Comparison of ENCODE assay signal across 1 cellular context in genomic region chr1:235945775-235946565, GRCh38.
TF ChIP-seq lines count a peak whose summit lies in the region.

No MANE protein-coding gene starts in this region.

TF ChIP-seq in HepG2, 621 proteins besides CTCF, POLR2A, EP300 and RAD21 (continued from another document and continues in another):
- TF ChIP-seq ZNF512B (CRISPR knock-in tag; IDR thresholded peaks at IDR 0.05; ENCODE audit: borderline replicate concordance) (no peak), CREB3 (CRISPR knock-in tag; IDR thresholded peaks at IDR 0.05) (no peak), GFI1 (CRISPR knock-in tag; IDR thresholded peaks at IDR 0.05; ENCODE audit: borderline replicate concordance) (0 out of 2 replicates have a peak, but pooled peaks have one; percentile 23), DMAP1 (CRISPR knock-in tag; IDR thresholded peaks at IDR 0.05) (peak; percentile 51; the same call in 1 of the 2 replicates), ELF3 (CRISPR knock-in tag; IDR thresholded peaks at IDR 0.05) (no peak), ZNF557 (CRISPR knock-in tag; IDR thresholded peaks at IDR 0.05) (no peak), ZNF180 (CRISPR knock-in tag; IDR thresholded peaks at IDR 0.05; ENCODE audit: borderline replicate concordance, low read depth) (no peak), GLI4 (CRISPR knock-in tag; IDR thresholded peaks at IDR 0.05; ENCODE audit: borderline replicate concordance) (no peak), ZNF30 (CRISPR knock-in tag; IDR thresholded peaks at IDR 0.05) (no peak), FOSL1 (CRISPR knock-in tag; IDR thresholded peaks at IDR 0.05; ENCODE audit: borderline replicate concordance) (no peak), ATF7 (IDR thresholded peaks at IDR 0.05) (no peak), ATF7 (CRISPR knock-in tag; IDR thresholded peaks at IDR 0.05) (no peak), MAZ (IDR thresholded peaks at IDR 0.05; ENCODE audit: borderline replicate concordance, low read depth, low read length) (no peak), MAZ (CRISPR knock-in tag; IDR thresholded peaks at IDR 0.05; ENCODE audit: low read depth) (no peak), ZFP91 (CRISPR knock-in tag; IDR thresholded peaks at IDR 0.05; ENCODE audit: borderline replicate concordance) (no peak), CENPT (CRISPR knock-in tag; IDR thresholded peaks at IDR 0.05; ENCODE audit: low read depth) (no peak), MED8 (CRISPR knock-in tag; IDR thresholded peaks at IDR 0.05; ENCODE audit: insufficient replicate concordance) (no peak), HNRNPK (IDR thresholded peaks at IDR 0.05; ENCODE audit: low read depth, low read length, poor library complexity, severe bottlenecking) (no peak), ZBTB43 (CRISPR knock-in tag; conservative IDR thresholded peaks at IDR 0.05) (no peak), LBX2 (CRISPR knock-in tag; IDR thresholded peaks at IDR 0.05; ENCODE audit: borderline replicate concordance) (no peak), CEBPG (CRISPR knock-in tag; IDR thresholded peaks at IDR 0.05) (peak; percentile 41; the same call in 1 of the 2 replicates), REPIN1 (CRISPR knock-in tag; IDR thresholded peaks at IDR 0.05; ENCODE audit: borderline replicate concordance, low read depth) (no peak), ZSCAN21 (CRISPR knock-in tag; IDR thresholded peaks at IDR 0.05; ENCODE audit: borderline replicate concordance) (no peak), DZIP1 (CRISPR knock-in tag; IDR thresholded peaks at IDR 0.05) (no peak), ZFP36 (IDR thresholded peaks at IDR 0.05; ENCODE audit: borderline replicate concordance, low read depth, low read length, partially characterized antibody) (no peak), ZNF20 (CRISPR knock-in tag; IDR thresholded peaks at IDR 0.05) (no peak), MXI1 (IDR thresholded peaks at IDR 0.05; ENCODE audit: borderline replicate concordance, low read depth, low read length) (no peak), PAXIP1 (CRISPR knock-in tag; conservative IDR thresholded peaks at IDR 0.05) (peak; percentile 58), ZNF615 (CRISPR knock-in tag; IDR thresholded peaks at IDR 0.05; ENCODE audit: borderline replicate concordance) (no peak), HOXA7 (CRISPR knock-in tag; IDR thresholded peaks at IDR 0.05) (no peak), XBP1 (CRISPR knock-in tag; IDR thresholded peaks at IDR 0.05) (no peak), THAP7 (CRISPR knock-in tag; IDR thresholded peaks at IDR 0.05) (no peak), RARA (CRISPR knock-in tag; IDR thresholded peaks at IDR 0.05) (peak; percentile 57), SNAPC2 (CRISPR knock-in tag; IDR thresholded peaks at IDR 0.05) (no peak)
- TF ChIP-seq, protein P1, sequence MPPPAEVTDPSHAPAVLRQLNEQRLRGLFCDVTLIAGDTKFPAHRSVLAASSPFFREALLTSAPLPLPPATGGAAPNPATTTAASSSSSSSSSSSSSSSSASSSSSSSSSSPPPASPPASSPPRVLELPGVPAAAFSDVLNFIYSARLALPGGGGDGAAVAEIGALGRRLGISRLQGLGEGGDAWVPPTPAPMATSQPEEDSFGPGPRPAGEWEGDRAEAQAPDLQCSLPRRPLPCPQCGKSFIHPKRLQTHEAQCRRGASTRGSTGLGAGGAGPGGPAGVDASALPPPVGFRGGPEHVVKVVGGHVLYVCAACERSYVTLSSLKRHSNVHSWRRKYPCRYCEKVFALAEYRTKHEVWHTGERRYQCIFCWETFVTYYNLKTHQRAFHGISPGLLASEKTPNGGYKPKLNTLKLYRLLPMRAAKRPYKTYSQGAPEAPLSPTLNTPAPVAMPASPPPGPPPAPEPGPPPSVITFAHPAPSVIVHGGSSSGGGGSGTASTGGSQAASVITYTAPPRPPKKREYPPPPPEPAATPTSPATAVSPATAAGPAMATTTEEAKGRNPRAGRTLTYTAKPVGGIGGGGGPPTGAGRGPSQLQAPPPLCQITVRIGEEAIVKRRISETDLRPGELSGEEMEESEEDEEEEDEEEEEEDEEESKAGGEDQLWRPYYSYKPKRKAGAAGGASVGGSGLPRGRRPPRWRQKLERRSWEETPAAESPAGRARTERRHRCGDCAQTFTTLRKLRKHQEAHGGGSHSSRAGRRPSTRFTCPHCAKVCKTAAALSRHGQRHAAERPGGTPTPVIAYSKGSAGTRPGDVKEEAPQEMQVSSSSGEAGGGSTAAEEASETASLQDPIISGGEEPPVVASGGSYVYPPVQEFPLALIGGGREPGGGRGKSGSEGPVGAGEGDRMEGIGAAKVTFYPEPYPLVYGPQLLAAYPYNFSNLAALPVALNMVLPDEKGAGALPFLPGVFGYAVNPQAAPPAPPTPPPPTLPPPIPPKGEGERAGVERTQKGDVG (CRISPR knock-in tag; IDR thresholded peaks at IDR 0.05; ENCODE audit: borderline replicate concordance): no peak
- TF ChIP-seq, protein P2, sequence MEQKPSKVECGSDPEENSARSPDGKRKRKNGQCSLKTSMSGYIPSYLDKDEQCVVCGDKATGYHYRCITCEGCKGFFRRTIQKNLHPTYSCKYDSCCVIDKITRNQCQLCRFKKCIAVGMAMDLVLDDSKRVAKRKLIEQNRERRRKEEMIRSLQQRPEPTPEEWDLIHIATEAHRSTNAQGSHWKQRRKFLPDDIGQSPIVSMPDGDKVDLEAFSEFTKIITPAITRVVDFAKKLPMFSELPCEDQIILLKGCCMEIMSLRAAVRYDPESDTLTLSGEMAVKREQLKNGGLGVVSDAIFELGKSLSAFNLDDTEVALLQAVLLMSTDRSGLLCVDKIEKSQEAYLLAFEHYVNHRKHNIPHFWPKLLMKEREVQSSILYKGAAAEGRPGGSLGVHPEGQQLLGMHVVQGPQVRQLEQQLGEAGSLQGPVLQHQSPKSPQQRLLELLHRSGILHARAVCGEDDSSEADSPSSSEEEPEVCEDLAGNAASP (CRISPR knock-in tag; IDR thresholded peaks at IDR 0.05; ENCODE audit: borderline replicate concordance): peak; percentile 33; the same call in 1 of the 2 replicates
- TF ChIP-seq, protein P3, sequence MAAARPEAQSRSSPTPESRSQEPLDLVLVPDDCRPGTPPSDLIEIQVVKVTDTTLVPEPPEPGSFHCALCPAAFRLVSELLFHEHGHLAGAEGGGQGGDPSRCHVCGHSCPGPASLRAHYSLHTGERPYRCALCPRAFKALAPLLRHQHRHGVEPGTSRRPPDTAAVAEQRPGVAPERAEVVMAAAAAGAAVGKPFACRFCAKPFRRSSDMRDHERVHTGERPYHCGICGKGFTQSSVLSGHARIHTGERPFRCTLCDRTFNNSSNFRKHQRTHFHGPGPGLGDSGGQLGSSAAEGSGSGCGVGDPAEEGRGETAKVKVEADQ (CRISPR knock-in tag; IDR thresholded peaks at IDR 0.05; ENCODE audit: borderline replicate concordance): no peak
- TF ChIP-seq, protein P4, sequence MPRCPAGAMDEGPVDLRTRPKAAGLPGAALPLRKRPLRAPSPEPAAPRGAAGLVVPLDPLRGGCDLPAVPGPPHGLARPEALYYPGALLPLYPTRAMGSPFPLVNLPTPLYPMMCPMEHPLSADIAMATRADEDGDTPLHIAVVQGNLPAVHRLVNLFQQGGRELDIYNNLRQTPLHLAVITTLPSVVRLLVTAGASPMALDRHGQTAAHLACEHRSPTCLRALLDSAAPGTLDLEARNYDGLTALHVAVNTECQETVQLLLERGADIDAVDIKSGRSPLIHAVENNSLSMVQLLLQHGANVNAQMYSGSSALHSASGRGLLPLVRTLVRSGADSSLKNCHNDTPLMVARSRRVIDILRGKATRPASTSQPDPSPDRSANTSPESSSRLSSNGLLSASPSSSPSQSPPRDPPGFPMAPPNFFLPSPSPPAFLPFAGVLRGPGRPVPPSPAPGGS (CRISPR knock-in tag; IDR thresholded peaks at IDR 0.05): no peak
